In genomic region chr6:152716322-152716721, GRCh38 we compare ENCODE assay signal across 17 cellular contexts. TPM values are rescaled to one million over a fixed set of nuclear protein-coding genes. Genes with fewer than 3 reads are reported as not detected.
DNase-seq lines count a peak whose midpoint lies in the region; ATAC-seq and TF ChIP-seq lines count a peak whose summit lies in the region.
"Had no signal": no experiment of that assay in that cellular context is flagged by ENCODE, and none has a peak within 500 bp of the region (broad histone marks: within the 10 kb centered on the region; RNA-seq: fewer than 3 reads in every experiment).

No MANE protein-coding gene starts in this region.

- H3K9me3 ChIP-seq in SK-N-SH (peaks cover 6% of the 10 kb centered on the region; the same call in 1 of the 2 replicates), HCT116 (ENCODE audit: control insufficient read depth in 1 of 2, insufficient read depth in 1 of 2, low read depth in 1 of 2, low read length in 2 of 2) (no peaks in the 10 kb centered on the region), neural progenitor cell (ENCODE audit: low read depth) (no peaks in the 10 kb centered on the region), prostate gland (no peaks in the 10 kb centered on the region), MM.1S (replicated peaks; ENCODE audit: insufficient read depth, low read length) (no peaks in the 10 kb centered on the region)

- CTCF ChIA-PET in SK-N-SH (lab: Yijun Ruan, JAX) (interaction anchor here (1.0 to 2.7 kb wide), 5 partner anchors 11 to 238 kb away, joined by 3 to 15 read pairs (median 4); partner anchors contain the start of genes SYNE1 and VIP), HCT116 (lab: Charles Lee) (interaction anchor here (1.2 to 2.9 kb wide), 3 partner anchors 231 to 238 kb away, joined by 5 to 20 read pairs (median 8); no protein-coding TSS in a partner anchor)

- H3K4me2 ChIP-seq in SK-N-SH (no peak overlapping the region), HCT116 (ENCODE audit: low read length) (no peak overlapping the region), neural progenitor cell (no peak overlapping the region), MM.1S (ENCODE audit: low read depth, low read length) (no peak overlapping the region)
- H3K4me2 ChIP-seq: KMS-11 had no signal

- peaks cover 25% of the 10 kb centered on the region for H3F3A ChIP-seq in SK-N-SH (replicated peaks; ENCODE audit: insufficient read depth)
- H3F3A ChIP-seq in neural progenitor cell (ENCODE audit: low read depth), result no peaks in the 10 kb centered on the region
- no peaks in the 10 kb centered on the region for H3F3A ChIP-seq in MM.1S (ENCODE audit: insufficient read depth, low read length)

- no peak overlapping the region for H3K4me3 ChIP-seq in SK-N-SH (ENCODE audit: low read depth in 2 of 2, low read length in 1 of 2)
- H3K4me3 ChIP-seq in HCT116 (replicated peaks in 1 of 2; ENCODE audit: low read depth in 1 of 2, low read length in 2 of 2), result no peak overlapping the region
- H3K4me3 ChIP-seq in cardiac fibroblast (replicated peaks in 1 of 2; ENCODE audit: low read depth in 2 of 2, low read length in 2 of 2), result no peak overlapping the region
- no peak overlapping the region for H3K4me3 ChIP-seq in neural progenitor cell
- H3K4me3 ChIP-seq in prostate gland, result no peak overlapping the region
- no peak overlapping the region for H3K4me3 ChIP-seq in MM.1S (ENCODE audit: low read length)

- no peaks in the 10 kb centered on the region for H3K36me3 Mint-ChIP-seq in neural progenitor cell

- peaks cover 0 to 24% of the 10 kb centered on the region in 2 experiments for H3K36me3 ChIP-seq in SK-N-SH (replicated peaks in 1 of 2; ENCODE audit: control insufficient read depth in 1 of 2, insufficient read depth in 2 of 2, low read length in 1 of 2)
- no peaks in the 10 kb centered on the region for H3K36me3 ChIP-seq in HCT116 (ENCODE audit: control insufficient read depth in 1 of 2, insufficient read depth in 2 of 2, low read length in 2 of 2)
- no peaks in the 10 kb centered on the region for H3K36me3 ChIP-seq in neural progenitor cell
- no peaks in the 10 kb centered on the region for H3K36me3 ChIP-seq in prostate gland
- H3K36me3 ChIP-seq in MM.1S (replicated peaks; ENCODE audit: insufficient read depth, low read length), result no peaks in the 10 kb centered on the region

- POLR2A ChIA-PET in SK-N-SH (lab: Yijun Ruan, JAX), result no interaction called here
- POLR2A ChIA-PET in HCT116 (lab: Charles Lee), result no interaction called here

- no peaks in the 10 kb centered on the region for H3K27me3 Mint-ChIP-seq in neural progenitor cell (ENCODE audit: insufficient read depth, low read depth)

- H3K9me3 Mint-ChIP-seq in neural progenitor cell, result peaks cover 9% of the 10 kb centered on the region

- DNase-seq in SK-N-SH (no peak), HCT116 (ENCODE audit: low read depth, low spot score) (no peak), cardiac fibroblast (ENCODE audit: low read depth in 2 of 2) (peak in 1 of 2 donors; percentile 21), neural progenitor cell (ENCODE audit: low spot score) (no peak), prostate gland (ENCODE audit: low spot score) (no peak), MM.1S (no peak), NOMO-1 (lab: John Stamatoyannopoulos, UW; ENCODE audit: unreplicated experiment in 2 of 2) (no peak)
- DNase-seq: COR-L47, NCI-H1092, NCI-H146, NCI-H2081, NCI-H510A, NCI-H774, SHP77 treated with DMSO at 0.1 percent for 48 hours had no signal

- no peaks in the 10 kb centered on the region for H3K4me1 Mint-ChIP-seq in neural progenitor cell

- intact Hi-C loops in HCT116 (cut with micrococcal nuclease) (no loop called here), prostate gland (cut with DNase I) (no loop called here)

- ATAC-seq in SK-N-SH treated with all-trans-retinoic acid at 6 μM for 48 hours (no peak), HCT116 (no peak)

- no peak overlapping the region for H3K27ac ChIP-seq in SK-N-SH (ENCODE audit: low read depth in 2 of 2, low read length in 1 of 2)
- H3K27ac ChIP-seq in HCT116 (ENCODE audit: low read depth, low read length), result no peak overlapping the region
- no peak overlapping the region for H3K27ac ChIP-seq in neural progenitor cell
- no peak overlapping the region for H3K27ac ChIP-seq in prostate gland
- no peak overlapping the region for H3K27ac ChIP-seq in MM.1S (ENCODE audit: low read length)
- H3K27ac ChIP-seq: KMS-11 had no signal

- peak; percentile 49 for TF ChIP-seq CTCF in SK-N-SH (IDR thresholded peaks at IDR 0.05)
- TF ChIP-seq CTCF in HCT116 (IDR thresholded peaks at IDR 0.05 in 2 of 3, conservative IDR thresholded peaks at IDR 0.05 in 1 of 3; ENCODE audit: borderline replicate concordance in 1 of 3, insufficient read depth in 1 of 3, low read depth in 2 of 3, low read length in 2 of 3), result 0 out of 6 replicates have a peak, but pooled peaks of 2 of the 3 experiments have one; percentile 10 to 15
- peak; percentile 9 for TF ChIP-seq CTCF in cardiac fibroblast (IDR thresholded peaks at IDR 0.05; ENCODE audit: low read depth, low read length)
- peak; percentile 17 for TF ChIP-seq CTCF in neural progenitor cell (IDR thresholded peaks at IDR 0.05)
- TF ChIP-seq CTCF in prostate gland (IDR thresholded peaks at IDR 0.05), result no peak
- TF ChIP-seq CTCF in MM.1S (IDR thresholded peaks at IDR 0.05; ENCODE audit: low read length), result no peak

- H3K9me2 ChIP-seq in SK-N-SH (no peaks in the 10 kb centered on the region), HCT116 (ENCODE audit: insufficient read depth) (no peaks in the 10 kb centered on the region), MM.1S (replicated peaks; ENCODE audit: insufficient read depth, low read length) (no peaks in the 10 kb centered on the region)

- H3K4me3 Mint-ChIP-seq in neural progenitor cell, result no peak overlapping the region

- no peak overlapping the region for H3K27ac Mint-ChIP-seq in neural progenitor cell

- no TSS peak for BruUV-seq in HCT116 (replicated peaks; lab: Mats Ljungman, UMichigan)

- H3K4me1 ChIP-seq in SK-N-SH (ENCODE audit: control insufficient read depth in 1 of 2, insufficient read depth in 2 of 2, low read depth in 1 of 2, low read length in 1 of 2), result peaks cover 0 to 9% of the 10 kb centered on the region in 2 experiments; a peak in 3 of 4 replicates
- no peaks in the 10 kb centered on the region for H3K4me1 ChIP-seq in HCT116 (ENCODE audit: control insufficient read depth in 1 of 2, insufficient read depth in 2 of 2, low read length in 2 of 2)
- no peaks in the 10 kb centered on the region for H3K4me1 ChIP-seq in neural progenitor cell
- no peaks in the 10 kb centered on the region for H3K4me1 ChIP-seq in prostate gland (replicated peaks)
- H3K4me1 ChIP-seq in MM.1S (ENCODE audit: low read length), result no peaks in the 10 kb centered on the region

- RAD21 ChIA-PET in HCT116 (lab: Charles Lee; ENCODE audit: low non-redundant PET in 1 of 2, low total read pairs in 2 of 2, uncharacterized antibody in 2 of 2, unreplicated experiment in 2 of 2), result no interaction called here

- H3K79me2 ChIP-seq in SK-N-SH (ENCODE audit: insufficient read depth) (peaks cover 47% of the 10 kb centered on the region), HCT116 (ENCODE audit: insufficient read depth, low read length) (no peaks in the 10 kb centered on the region), neural progenitor cell (ENCODE audit: low read depth) (no peaks in the 10 kb centered on the region), MM.1S (ENCODE audit: low read length) (no peaks in the 10 kb centered on the region)

- no peak for TF ChIP-seq POLR2A in HCT116 (IDR thresholded peaks at IDR 0.05; ENCODE audit: borderline replicate concordance, extremely low read depth, insufficient read depth, insufficient read length)
- no peak for TF ChIP-seq POLR2A in prostate gland (IDR thresholded peaks at IDR 0.05)

- peak; percentile 67 for TF ChIP-seq RAD21 in SK-N-SH (IDR thresholded peaks at IDR 0.05; ENCODE audit: low read length)
- peak; percentile 48 for TF ChIP-seq RAD21 in HCT116 (IDR thresholded peaks at IDR 0.05; ENCODE audit: low read depth)

- H4K20me1 ChIP-seq in SK-N-SH (ENCODE audit: insufficient read depth), result no peaks in the 10 kb centered on the region
- no peaks in the 10 kb centered on the region for H4K20me1 ChIP-seq in HCT116 (ENCODE audit: insufficient read depth)
- no peaks in the 10 kb centered on the region for H4K20me1 ChIP-seq in neural progenitor cell (ENCODE audit: low read depth)
- no peaks in the 10 kb centered on the region for H4K20me1 ChIP-seq in MM.1S (ENCODE audit: insufficient read depth, low read length)

- 33% methylated on average over 3 of the region's 3 CpGs for WGBS in SK-N-SH (ENCODE audit: low lambda C conversion rate)
- 77% methylated on average over 3 of the region's 3 CpGs for WGBS in prostate gland

- H3K27me3 ChIP-seq in SK-N-SH (ENCODE audit: insufficient read depth) (no peaks in the 10 kb centered on the region), HCT116 (ENCODE audit: insufficient read depth, low read length) (no peaks in the 10 kb centered on the region), neural progenitor cell (no peaks in the 10 kb centered on the region), prostate gland (replicated peaks; ENCODE audit: insufficient read depth) (no peaks in the 10 kb centered on the region), MM.1S (replicated peaks; ENCODE audit: insufficient read depth, low read length) (no peaks in the 10 kb centered on the region)

- H3K9ac ChIP-seq in SK-N-SH (no peak overlapping the region), HCT116 (ENCODE audit: low read length) (no peak overlapping the region), neural progenitor cell (no peak overlapping the region), MM.1S (ENCODE audit: low read length) (no peak overlapping the region)
- H3K9ac ChIP-seq: KMS-11 had no signal

- no peak overlapping the region for H2AFZ ChIP-seq in SK-N-SH (ENCODE audit: low read depth)
- no peak overlapping the region for H2AFZ ChIP-seq in HCT116 (ENCODE audit: low read depth, low read length, poor library complexity, severe bottlenecking)
- no peak overlapping the region for H2AFZ ChIP-seq in neural progenitor cell (replicated peaks)
- H2AFZ ChIP-seq in MM.1S (ENCODE audit: low read length), result no peak overlapping the region

- no peak for TF ChIP-seq EP300 in SK-N-SH (IDR thresholded peaks at IDR 0.05; ENCODE audit: borderline replicate concordance in 1 of 2, low read depth in 1 of 2, low read length in 1 of 2)

RNA-seq across cellular contexts. Expression of gene MYCT1, which starts 18.6 kb away (rescaled TPM):
- polyA plus RNA-seq in SK-N-SH (2012; rRNA removed), result 7.6 and 15.4 TPM in 2 replicates
- polyA plus RNA-seq in SK-N-SH (2012; cell fraction: cytosol; rRNA removed), result 12.7 and 15.0 TPM in 2 replicates
- 4.0 and 9.9 TPM in 2 replicates for polyA plus RNA-seq in SK-N-SH (2012; cell fraction: nucleus; rRNA removed)
- total RNA-seq in HCT116 (2021; ENCODE audit: unreplicated experiment) (not detected), neural progenitor cell (ENCODE audit: low replicate concordance) (not detected in 2 replicates), prostate gland (1 to 10 TPM; 5.0 to 7.3 TPM)
- not detected in 2 replicates for polyA plus RNA-seq in HCT116 (2012)

RNA-seq across cellular contexts. Expression of gene VIP, which starts 34.3 kb away (rescaled TPM):
- 2.5 and 4.8 TPM in 2 replicates for polyA plus RNA-seq in SK-N-SH (2012; rRNA removed)
- 3.9 and 5.3 TPM in 2 replicates for polyA plus RNA-seq in SK-N-SH (2012; cell fraction: cytosol; rRNA removed)
- polyA plus RNA-seq in SK-N-SH (2012; cell fraction: nucleus; rRNA removed), result 5.3 and 10.4 TPM in 2 replicates
- not detected for total RNA-seq in HCT116 (2021; ENCODE audit: unreplicated experiment)
- polyA plus RNA-seq in HCT116 (2012), result not detected in 2 replicates
- total RNA-seq in neural progenitor cell (ENCODE audit: low replicate concordance), result not detected in 2 replicates
- total RNA-seq in prostate gland, result not detected
- total RNA-seq: M059J had no signal

Comparison
In these comparisons a context has a peak if more than half of its experiments do, and no peak if none do; other contexts are left out.
1. CTCF ChIP-seq: peak in SK-N-SH (single experiment), HCT116 (2 of 3), cardiac fibroblast (single experiment) and neural progenitor cell (single experiment); none in prostate gland (0 of 4) and MM.1S (single experiment).